In genomic region chr3:86969500-86970189, GRCh38 we compare ENCODE assay signal across 8 cellular contexts. TPM values are rescaled to one million over a fixed set of nuclear protein-coding genes. Genes with fewer than 3 reads are reported as not detected.
DNase-seq lines count a peak whose midpoint lies in the region; ATAC-seq and TF ChIP-seq lines count a peak whose summit lies in the region.

No MANE protein-coding gene starts in this region.

- H3K4me1 ChIP-seq in upper lobe of right lung, result no peaks in the 10 kb centered on the region

- H3K36me3 ChIP-seq in upper lobe of right lung, result no peaks in the 10 kb centered on the region

- H3K4me3 ChIP-seq in AG04450 (ENCODE audit: low read depth, low read length) (no peak overlapping the region), GM12865 (ENCODE audit: low read depth, low read length) (no peak overlapping the region), upper lobe of right lung (no peak overlapping the region)

- DNase-seq in AG04450 (ENCODE audit: low read depth, low spot score) (no peak), GM12865 (ENCODE audit: low read depth) (peak; percentile 58), SK-MEL-5 (ENCODE audit: low read depth, low spot score) (peak; percentile 87), glomerular visceral epithelial cell (ENCODE audit: extremely low spot score) (peak; percentile 29), upper lobe of right lung (no peak)
- DNase-seq in central memory CD4-positive, alpha-beta T cell, result no peak

- in situ Hi-C loops in SK-MEL-5 (cut with HindIII; ENCODE audit: low pct_unique_long_range_greater_than_20kb, low sequenced_read_pairs), result no loop called here

- peak; percentile 70 for TF ChIP-seq CTCF in AG04450 (IDR thresholded peaks at IDR 0.05; ENCODE audit: low read depth, low read length)
- peak; percentile 76 for TF ChIP-seq CTCF in GM12865 (IDR thresholded peaks at IDR 0.05; ENCODE audit: insufficient read depth, low read depth, low read length, missing control alignments)
- peak; percentile 61 for TF ChIP-seq CTCF in upper lobe of right lung (IDR thresholded peaks at IDR 0.05)

- CTCF ChIA-PET in AG04450 (lab: Charles Lee), result interaction anchor here (0.9 to 1.0 kb wide), 2 partner anchors 9 to 25 kb away, joined by 3 read pairs; no protein-coding TSS in a partner anchor

- H3K9me3 ChIP-seq in AG04450 (ENCODE audit: control insufficient read depth, insufficient read depth, low read length) (no peaks in the 10 kb centered on the region), upper lobe of right lung (no peaks in the 10 kb centered on the region)

- peak; percentile 49 for ATAC-seq in HG03108 (IDR thresholded peaks at IDR 0.05; ENCODE audit: unreplicated experiment)
- peak; percentile 59 for ATAC-seq in upper lobe of right lung
- no peak for ATAC-seq in GM18520 (IDR thresholded peaks at IDR 0.05; ENCODE audit: unreplicated experiment)

- intact Hi-C loops in upper lobe of right lung (cut with DNase I), result no loop called here

- H3K27ac ChIP-seq in AG04450 (ENCODE audit: low read depth, low read length), result no peak overlapping the region
- no peak overlapping the region for H3K27ac ChIP-seq in upper lobe of right lung

- POLR2A ChIA-PET in AG04450 (lab: Yijun Ruan, JAX), result interaction anchor here (0.6 kb wide), 1 partner anchor 32 kb away, joined by 3 read pairs; no protein-coding TSS in a partner anchor

- H3K27me3 ChIP-seq in AG04450 (ENCODE audit: control insufficient read depth, insufficient read depth, low read length), result no peaks in the 10 kb centered on the region
- H3K27me3 ChIP-seq in upper lobe of right lung, result no peaks in the 10 kb centered on the region

RNA-seq across cellular contexts. Expression of gene VGLL3, which starts 21.3 kb away (rescaled TPM):
- polyA plus RNA-seq in AG04450 (2011; rRNA removed), result 27.2 and 28.3 TPM in 2 replicates
- polyA minus RNA-seq in AG04450 (2011; rRNA and poly(A)+ RNA removed), result 75.7 and 76.5 TPM in 2 replicates
- 0.05 and 0.08 TPM in 2 replicates for total RNA-seq in SK-MEL-5 (2014; rRNA removed; shearing (Covaris generic))
- 0.02 and 0.11 TPM in 2 replicates for polyA plus RNA-seq in SK-MEL-5 (2015; cell fraction: cytosol; rRNA removed)
- 0.28 TPM in 1 of 2 replicates, not detected in the other for polyA plus RNA-seq in SK-MEL-5 (2015; cell fraction: nucleus; rRNA removed)
- 61.5 TPM for total RNA-seq in upper lobe of right lung

Comparison
In these comparisons a context has a peak if more than half of its experiments do, and no peak if none do; other contexts are left out.
1. DNase-seq: peak in GM12865 (single experiment), SK-MEL-5 (single experiment) and glomerular visceral epithelial cell (single experiment); none in AG04450 (single experiment), upper lobe of right lung (single experiment) and central memory CD4-positive, alpha-beta T cell (single experiment).
2. RNA of gene VGLL3, which starts 21.3 kb away (total RNA-seq): 61.5 TPM in upper lobe of right lung (single experiment); 0.05 to 0.08 TPM in SK-MEL-5; every median in the first group is over 10 times any median in the second.
3. Peak in every context shown above with its lines, with median percentiles within 50 percentile points of each other: CTCF ChIP-seq.